In the genomic region with DNA sequence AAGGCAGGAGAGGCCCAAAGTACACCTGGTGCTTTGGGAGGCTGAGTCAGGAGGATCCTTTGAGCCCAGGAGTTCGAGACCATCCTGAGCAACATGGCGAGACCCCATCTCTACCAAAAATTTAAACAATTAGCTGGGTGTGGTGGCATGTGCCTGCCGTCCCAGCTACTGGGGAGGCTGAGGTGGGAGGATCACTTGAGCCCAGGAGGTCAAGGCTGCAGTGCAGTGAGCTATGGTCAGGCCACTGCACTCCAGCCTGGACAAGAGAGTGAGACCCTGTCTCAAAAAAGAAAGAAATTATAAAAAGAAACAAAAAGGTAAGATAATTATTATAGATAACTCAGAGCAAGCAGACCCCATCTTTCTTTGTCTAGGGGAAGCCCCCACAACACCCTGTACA, we compare ENCODE assay signal across 12 cellular contexts. TPM values are rescaled to one million over a fixed set of nuclear protein-coding genes. Genes with fewer than 3 reads are reported as not detected.
DNase-seq lines count a peak whose midpoint lies in the region; ATAC-seq, FAIRE-seq and TF ChIP-seq lines count a peak whose summit lies in the region.
"Had no signal": no experiment of that assay in that cellular context is flagged by ENCODE, and none has a peak within 500 bp of the region (broad histone marks: within the 10 kb centered on the region; RNA-seq: fewer than 3 reads in every experiment).

No MANE protein-coding gene starts in this region.

- H3K4me1 Mint-ChIP-seq in endodermal cell, result peaks cover 7% of the 10 kb centered on the region
- peaks cover 12% of the 10 kb centered on the region for H3K4me1 Mint-ChIP-seq in activated T-cell treated with anti-CD3 and anti-CD28 coated beads, Interleukin-2, amount 50 U/mL, for 4 hours (ENCODE audit: low read depth)

- no peak for TF ChIP-seq CTCF in MM.1S (IDR thresholded peaks at IDR 0.05; ENCODE audit: low read length)
- no peak for TF ChIP-seq CTCF in endodermal cell (conservative IDR thresholded peaks at IDR 0.05)
- no peak for TF ChIP-seq CTCF in neural cell (IDR thresholded peaks at IDR 0.05; ENCODE audit: poor library complexity, severe bottlenecking)

- DNase-seq in MM.1S (no peak), endodermal cell (no peak), HTR-8/SVneo (ENCODE audit: insufficient read length, low spot score) (no peak), NCI-H128 (lab: John Stamatoyannopoulos, UW; ENCODE audit: unreplicated experiment) (no peak)
- no peak for DNase-seq in activated T-cell treated with anti-CD3 and anti-CD28 coated beads, Interleukin-2, amount 50 U/mL, for 4 hours
- DNase-seq: activated T-cell treated with anti-CD3 and anti-CD28 coated beads, Interleukin-2, amount 50 U/mL, for 1 hour; NCI-H1092 treated with DMSO at 0.1 percent for 48 hours; stimulated activated CD4-positive, alpha-beta T cell treated with anti-CD3 and anti-CD28 coated beads, Interleukin-12 subunit alpha, Interleukin-12 subunit beta, amount 100 ng/mL, for 4 hours had no signal

- peak overlapping the region; percentile 93; the same call in 1 of the 2 replicates for H3K4me3 ChIP-seq in BLaER1
- H3K4me3 ChIP-seq in MM.1S (ENCODE audit: low read length), result no peak overlapping the region
- H3K4me3 ChIP-seq in endodermal cell (ENCODE audit: low read length), result no peak overlapping the region
- peak overlapping the region; percentile 84 for H3K4me3 ChIP-seq in neural cell (ENCODE audit: low read length)

- WGBS in endodermal cell (ENCODE audit: insufficient coverage in 1 of 2, insufficient read length in 1 of 2), 2 experiments, result 70 to 98% methylated on average over 1 to 3 of the region's 3 CpGs

- no peak for ATAC-seq in activated T-cell treated with anti-CD3 and anti-CD28 coated beads, Interleukin-2, amount 50 U/mL, for 4 hours
- no peak for ATAC-seq in HG02840 (IDR thresholded peaks at IDR 0.05; ENCODE audit: low FRiP score, unreplicated experiment)

- no peaks in the 10 kb centered on the region for H3K9me3 ChIP-seq in BLaER1
- no peaks in the 10 kb centered on the region for H3K9me3 ChIP-seq in MM.1S (replicated peaks; ENCODE audit: insufficient read depth, low read length)
- H3K9me3 ChIP-seq in endodermal cell (ENCODE audit: control insufficient read depth, low read length), result no peaks in the 10 kb centered on the region
- no peaks in the 10 kb centered on the region for H3K9me3 ChIP-seq in neural cell (ENCODE audit: low read length)

- H3K27ac ChIP-seq in BLaER1 (no peak overlapping the region), MM.1S (ENCODE audit: low read length) (no peak overlapping the region), endodermal cell (ENCODE audit: low read depth, low read length) (no peak overlapping the region), neural cell (ENCODE audit: low read length) (no peak overlapping the region)

- no peaks in the 10 kb centered on the region for H3K27me3 ChIP-seq in BLaER1
- no peaks in the 10 kb centered on the region for H3K27me3 ChIP-seq in MM.1S (replicated peaks; ENCODE audit: insufficient read depth, low read length)
- peaks cover 15% of the 10 kb centered on the region for H3K27me3 ChIP-seq in endodermal cell (ENCODE audit: control insufficient read depth, insufficient read depth, low read length, poor library complexity, severe bottlenecking)
- H3K27me3 ChIP-seq in neural cell (ENCODE audit: insufficient read depth, low read depth, low read length), result no peaks in the 10 kb centered on the region

- H3K4me2 ChIP-seq in BLaER1 (peak overlapping the region; percentile 98), MM.1S (ENCODE audit: low read depth, low read length) (peak overlapping the region; percentile 94; the same call in 1 of the 2 replicates), neural cell (ENCODE audit: low read length) (no peak overlapping the region)

- H3K9me2 ChIP-seq in MM.1S (replicated peaks; ENCODE audit: insufficient read depth, low read length) (no peaks in the 10 kb centered on the region), neural cell (ENCODE audit: insufficient read depth, low read length) (no peaks in the 10 kb centered on the region)

- no peak for TF ChIP-seq RAD21 in neural cell (conservative IDR thresholded peaks at IDR 0.05)

- H3K36me3 Mint-ChIP-seq in endodermal cell (ENCODE audit: low read depth), result peaks cover 20% of the 10 kb centered on the region
- H3K36me3 Mint-ChIP-seq in activated T-cell treated with anti-CD3 and anti-CD28 coated beads, Interleukin-2, amount 50 U/mL, for 4 hours (ENCODE audit: insufficient read depth), result no peaks in the 10 kb centered on the region

- H4K20me1 ChIP-seq in BLaER1 (peaks cover 12% of the 10 kb centered on the region), MM.1S (ENCODE audit: insufficient read depth, low read length) (no peaks in the 10 kb centered on the region), neural cell (ENCODE audit: insufficient read depth) (no peaks in the 10 kb centered on the region)

- no peak overlapping the region for H3K27ac Mint-ChIP-seq in endodermal cell

- no peak for FAIRE-seq in HTR-8/SVneo (lab: Jason Lieb, UNC)
- FAIRE-seq: D721Med had no signal

- H3F3A ChIP-seq in MM.1S (ENCODE audit: insufficient read depth, low read length) (peaks cover 7% of the 10 kb centered on the region), neural cell (ENCODE audit: insufficient read depth, low read length, poor library complexity, severe bottlenecking) (no peaks in the 10 kb centered on the region)

- no peak for TF ChIP-seq EP300 in neural cell (conservative IDR thresholded peaks at IDR 0.05; ENCODE audit: poor library complexity, severe bottlenecking)

- peaks cover 36% of the 10 kb centered on the region for H3K79me2 ChIP-seq in MM.1S (ENCODE audit: low read length)
- peaks cover 3% of the 10 kb centered on the region for H3K79me2 ChIP-seq in neural cell (replicated peaks; ENCODE audit: insufficient read depth, low read length)

- peaks cover 17% of the 10 kb centered on the region for H3K4me1 ChIP-seq in BLaER1
- peaks cover 29% of the 10 kb centered on the region for H3K4me1 ChIP-seq in MM.1S (ENCODE audit: low read length)
- no peaks in the 10 kb centered on the region for H3K4me1 ChIP-seq in endodermal cell (ENCODE audit: control insufficient read depth, insufficient read depth, low read length)

- peaks cover 46% of the 10 kb centered on the region for H3K27me3 Mint-ChIP-seq in endodermal cell (ENCODE audit: insufficient read depth)
- peaks cover 45% of the 10 kb centered on the region for H3K27me3 Mint-ChIP-seq in activated T-cell treated with anti-CD3 and anti-CD28 coated beads, Interleukin-2, amount 50 U/mL, for 4 hours (ENCODE audit: low read depth)

- H3K36me3 ChIP-seq in BLaER1 (peaks cover 45% of the 10 kb centered on the region), MM.1S (replicated peaks; ENCODE audit: insufficient read depth, low read length) (no peaks in the 10 kb centered on the region), endodermal cell (ENCODE audit: control insufficient read depth, insufficient read depth, low read length) (peaks cover 2% of the 10 kb centered on the region), neural cell (ENCODE audit: insufficient read depth, low read length) (no peaks in the 10 kb centered on the region)

- H2AFZ ChIP-seq in MM.1S (ENCODE audit: low read length), result no peak overlapping the region
- no peak overlapping the region for H2AFZ ChIP-seq in neural cell (ENCODE audit: low read depth, low read length)

- no peak overlapping the region for H3K9ac ChIP-seq in BLaER1
- no peak overlapping the region for H3K9ac ChIP-seq in MM.1S (ENCODE audit: low read length)
- no peak overlapping the region for H3K9ac ChIP-seq in endodermal cell (ENCODE audit: extremely low read depth, low read length, poor library complexity, severe bottlenecking)
- H3K9ac ChIP-seq in neural cell (ENCODE audit: low read length), result no peak overlapping the region

- peak overlapping the region; percentile 75 for H3K4me3 Mint-ChIP-seq in endodermal cell
- H3K4me3 Mint-ChIP-seq in activated T-cell treated with anti-CD3 and anti-CD28 coated beads, Interleukin-2, amount 50 U/mL, for 4 hours, result no peak overlapping the region

- H3K9me3 Mint-ChIP-seq in endodermal cell, result no peaks in the 10 kb centered on the region
- no peaks in the 10 kb centered on the region for H3K9me3 Mint-ChIP-seq in activated T-cell treated with anti-CD3 and anti-CD28 coated beads, Interleukin-2, amount 50 U/mL, for 4 hours

TF ChIP-seq in neural cell, 6 proteins besides CTCF, POLR2A, EP300 and RAD21 (continues in another document):
- TF ChIP-seq SMC3 (conservative IDR thresholded peaks at IDR 0.05; ENCODE audit: poor library complexity), result no peak

RNA-seq across cellular contexts. Expression of a gene that starts 1.9 kb away (rescaled TPM):
- total RNA-seq in endodermal cell, result 10 to 100 TPM; 21.5 to 31.2 TPM
- 63.3 TPM for polyA plus RNA-seq in endodermal cell (2013, experiment 1 of 2)
- 51.0 TPM for polyA plus RNA-seq in endodermal cell (2013, experiment 2 of 2)
- 83.6 and 87.7 TPM in 2 replicates for polyA plus RNA-seq in neural cell
- polyA minus RNA-seq in neural cell, result 26.2 and 33.8 TPM in 2 replicates
- total RNA-seq in activated T-cell treated with anti-CD3 and anti-CD28 coated beads, Interleukin-2, amount 50 U/mL, for 4 hours, result 1 to 10 TPM in 1 of 3 donors, under 1 TPM in 2; 0.53 to 1.1 (median 0.79) TPM

RNA-seq across cellular contexts. Expression of a gene that starts 19.6 kb away (rescaled TPM):
- 10 to 100 TPM; 30.4 to 37.9 TPM for total RNA-seq in endodermal cell
- 23.5 TPM for polyA plus RNA-seq in endodermal cell (2013, experiment 1 of 2)
- 23.6 TPM for polyA plus RNA-seq in endodermal cell (2013, experiment 2 of 2)
- polyA plus RNA-seq in neural cell, result 90.7 and 122 TPM in 2 replicates
- polyA minus RNA-seq in neural cell, result 65.4 and 71.6 TPM in 2 replicates
- total RNA-seq in activated T-cell treated with anti-CD3 and anti-CD28 coated beads, Interleukin-2, amount 50 U/mL, for 4 hours, result 100 to 1,000 TPM; 170 to 178 (median 176) TPM

RNA-seq across cellular contexts. Expression of a gene that starts 20.0 kb away (rescaled TPM):
- 100 to 1,000 TPM; 226 to 241 TPM for total RNA-seq in endodermal cell
- polyA plus RNA-seq in endodermal cell (2013, experiment 1 of 2), result 166 TPM
- 159 TPM for polyA plus RNA-seq in endodermal cell (2013, experiment 2 of 2)
- polyA plus RNA-seq in neural cell, result 397 and 419 TPM in 2 replicates
- polyA minus RNA-seq in neural cell, result 168 TPM in 2 replicates
- total RNA-seq in activated T-cell treated with anti-CD3 and anti-CD28 coated beads, Interleukin-2, amount 50 U/mL, for 4 hours, result 100 to 1,000 TPM; 258 to 293 (median 270) TPM

RNA-seq across cellular contexts. Expression of a gene that starts 43.2 kb away (rescaled TPM):
- 10 to 100 TPM; 16.6 to 25.5 TPM for total RNA-seq in endodermal cell
- polyA plus RNA-seq in endodermal cell (2013, experiment 1 of 2), result 16.9 TPM
- 19.0 TPM for polyA plus RNA-seq in endodermal cell (2013, experiment 2 of 2)
- 19.1 and 21.7 TPM in 2 replicates for polyA plus RNA-seq in neural cell
- 21.2 and 26.3 TPM in 2 replicates for polyA minus RNA-seq in neural cell
- total RNA-seq in activated T-cell treated with anti-CD3 and anti-CD28 coated beads, Interleukin-2, amount 50 U/mL, for 4 hours, result under 1 TPM in 1 of 3 donors, not detected in 2; 0.13 TPM

Comparison
In these comparisons a context has a peak if more than half of its experiments do, and no peak if none do; other contexts are left out.
1. H3K4me3 ChIP-seq: peak in BLaER1 (single experiment) and neural cell (single experiment); none in MM.1S (single experiment) and endodermal cell (single experiment).
2. RNA of a gene that starts 1.9 kb away (total RNA-seq): 21.5 to 31.2 TPM in endodermal cell; 0.53 to 1.1 TPM in activated T-cell treated with anti-CD3 and anti-CD28 coated beads, Interleukin-2, amount 50 U/mL, for 4 hours; every median in the first group is over 10 times any median in the second.
3. RNA of a gene that starts 19.6 kb away (total RNA-seq): 170 to 178 TPM in activated T-cell treated with anti-CD3 and anti-CD28 coated beads, Interleukin-2, amount 50 U/mL, for 4 hours; 30.4 to 37.9 TPM in endodermal cell; every median in the first group is over 4 times any median in the second.